Comparison of ENCODE assay signal across 17 cellular contexts in the genomic region with DNA sequence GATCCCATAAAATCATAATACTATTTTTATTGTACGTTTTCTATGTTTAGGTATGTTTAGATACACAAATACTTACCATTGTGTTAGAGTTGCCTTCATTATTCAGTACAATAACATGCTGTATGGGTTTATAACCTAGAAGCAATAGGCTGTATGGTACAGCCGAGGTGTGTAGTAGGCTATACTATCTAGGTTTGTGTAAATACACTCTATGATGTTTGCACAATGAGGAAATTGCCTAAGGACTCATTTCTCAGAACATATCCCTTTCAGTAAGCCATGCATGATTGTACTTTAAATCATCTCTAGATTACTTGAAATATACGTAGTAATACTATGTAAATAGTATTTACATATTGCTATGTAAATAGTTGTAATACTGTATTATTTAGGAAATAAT.
DNase-seq lines count a peak whose midpoint lies in the region; ATAC-seq and TF ChIP-seq lines count a peak whose summit lies in the region.
"Had no signal": no experiment of that assay in that cellular context is flagged by ENCODE, and none has a peak within 500 bp of the region (broad histone marks: within the 10 kb centered on the region; RNA-seq: fewer than 3 reads in every experiment).

No MANE protein-coding gene starts in this region.

- H3K27ac ChIP-seq in KMS-11 (peak overlapping the region; percentile 39; the same call in 1 of the 2 replicates), PC-9 (peak overlapping the region; percentile 70), brain microvascular endothelial cell (no peak overlapping the region), smooth muscle cell (ENCODE audit: low read depth) (no peak overlapping the region)
- H3K27ac ChIP-seq: GM23248, HL-60, SJSA1 had no signal

- TF ChIP-seq CTCF in KMS-11 (conservative IDR thresholded peaks at IDR 0.05; ENCODE audit: low read depth, low read length) (no peak), PC-9 (conservative IDR thresholded peaks at IDR 0.05) (no peak), mucosa of descending colon (IDR thresholded peaks at IDR 0.05) (no peak), brain microvascular endothelial cell (IDR thresholded peaks at IDR 0.05; ENCODE audit: low read depth, low read length, missing control alignments) (no peak), smooth muscle cell (IDR thresholded peaks at IDR 0.05; ENCODE audit: borderline replicate concordance, insufficient read depth, poor library complexity, severe bottlenecking) (no peak)

- CTCF ChIA-PET in PC-9 (lab: Charles Lee) = no interaction called here

- H3K4me1 ChIP-seq in KMS-11 (ENCODE audit: low read depth, poor library complexity, severe bottlenecking) (peaks cover 29% of the 10 kb centered on the region), PC-9 (replicated peaks; ENCODE audit: insufficient read depth) (peaks cover 16% of the 10 kb centered on the region), mucosa of descending colon (ENCODE audit: low read depth) (no peaks in the 10 kb centered on the region), smooth muscle cell (ENCODE audit: low read depth) (peaks cover 4% of the 10 kb centered on the region)
- H3K4me1 ChIP-seq: HAP-1, SJSA1 had no signal

- no peaks in the 10 kb centered on the region for H3K27me3 ChIP-seq in KMS-11 (ENCODE audit: insufficient read depth, low read depth)
- H3K27me3 ChIP-seq in PC-9 (ENCODE audit: insufficient read depth, low read depth) = peaks cover 19% of the 10 kb centered on the region; the same call in 1 of the 2 replicates
- H3K27me3 ChIP-seq in brain microvascular endothelial cell (replicated peaks) = no peaks in the 10 kb centered on the region
- peaks cover 14% of the 10 kb centered on the region for H3K27me3 ChIP-seq in smooth muscle cell (ENCODE audit: low read depth)
- H3K27me3 ChIP-seq: SJSA1 had no signal

- H3K9ac ChIP-seq in KMS-11 = no peak overlapping the region
- H3K9ac ChIP-seq in smooth muscle cell (ENCODE audit: low read depth) = no peak overlapping the region
- H3K9ac ChIP-seq: GM23248 had no signal

- H3K4me3 ChIP-seq in KMS-11 (IDR thresholded peaks at IDR 0.05; ENCODE audit: insufficient read depth, low read depth, low read length) (no peak overlapping the region), PC-9 (no peak overlapping the region), mucosa of descending colon (no peak overlapping the region), brain microvascular endothelial cell (ENCODE audit: low read depth, low read length) (no peak overlapping the region), smooth muscle cell (no peak overlapping the region)
- H3K4me3 ChIP-seq: GM23248, HAP-1, MG63, SJSA1 had no signal

- H3F3A ChIP-seq in PC-9 (ENCODE audit: insufficient read depth, low read depth) (no peaks in the 10 kb centered on the region), smooth muscle cell (ENCODE audit: low read depth) (no peaks in the 10 kb centered on the region)

- in situ Hi-C loops in brain microvascular endothelial cell (cut with HindIII; ENCODE audit: low pct_ligation_motif_present, low sequenced_read_pairs) = no loop called here

- no TSS peak for BruUV-seq in PC-9 (replicated peaks; lab: Mats Ljungman, UMichigan)

- peak; percentile 98 for ATAC-seq in mucosa of descending colon
- ATAC-seq: Panc1 had no signal

- WGBS in smooth muscle cell (ENCODE audit: low lambda C conversion rate) = 86% methylated on average over 3 of the region's 3 CpGs

- no peak overlapping the region for H2AFZ ChIP-seq in KMS-11 (ENCODE audit: low read depth)
- H2AFZ ChIP-seq in PC-9 = no peak overlapping the region
- no peak overlapping the region for H2AFZ ChIP-seq in smooth muscle cell (ENCODE audit: low read depth)
- H2AFZ ChIP-seq: GM23248 had no signal

- H3K9me2 ChIP-seq in PC-9 (ENCODE audit: insufficient read depth) = no peaks in the 10 kb centered on the region

- no peaks in the 10 kb centered on the region for H3K36me3 ChIP-seq in KMS-11 (ENCODE audit: insufficient read depth)
- H3K36me3 ChIP-seq in PC-9 (ENCODE audit: low read depth) = no peaks in the 10 kb centered on the region
- H3K36me3 ChIP-seq in mucosa of descending colon (ENCODE audit: low read depth) = no peaks in the 10 kb centered on the region
- H3K36me3 ChIP-seq in brain microvascular endothelial cell (replicated peaks) = no peaks in the 10 kb centered on the region
- no peaks in the 10 kb centered on the region for H3K36me3 ChIP-seq in smooth muscle cell (ENCODE audit: low read depth)
- H3K36me3 ChIP-seq: HAP-1, MG63, SJSA1 had no signal

- peak overlapping the region; percentile 37; the same call in 1 of the 2 replicates for H3K4me2 ChIP-seq in KMS-11
- H3K4me2 ChIP-seq in PC-9 = peak overlapping the region; percentile 53; the same call in 1 of the 2 replicates
- H3K4me2 ChIP-seq in smooth muscle cell = no peak overlapping the region

- POLR2A ChIA-PET in PC-9 (lab: Charles Lee; ENCODE audit: unreplicated experiment) = no interaction called here

- intact Hi-C loops in PC-9 (cut with micrococcal nuclease; ENCODE audit: unreplicated experiment) = no loop called here
- intact Hi-C loops in mucosa of descending colon (cut with DNase I, micrococcal nuclease) = no loop called here

- H4K20me1 ChIP-seq in KMS-11 (ENCODE audit: insufficient read depth) (no peaks in the 10 kb centered on the region), PC-9 (ENCODE audit: insufficient read depth) (no peaks in the 10 kb centered on the region), smooth muscle cell (ENCODE audit: low read depth) (no peaks in the 10 kb centered on the region)

- DNase-seq in NCI-H526 (lab: John Stamatoyannopoulos, UW) (peak; percentile 30 to 41), PC-9 (no peak), mucosa of descending colon (no peak), brain microvascular endothelial cell (no peak), NCI-H524 treated with DMSO at 0.1 percent for 48 hours (lab: John Stamatoyannopoulos, UW) (no peak), smooth muscle cell (lab: John Stamatoyannopoulos, UW; ENCODE audit: unreplicated experiment) (no peak)
- DNase-seq: GF-D8, GM23248, Kasumi-1, MG63, NCI-H1092, NCI-H2227 treated with DMSO at 0.1 percent for 48 hours had no signal

- H3K79me2 ChIP-seq in KMS-11 (ENCODE audit: insufficient read depth, low read depth) = no peaks in the 10 kb centered on the region
- H3K79me2 ChIP-seq in PC-9 (ENCODE audit: low read depth) = no peaks in the 10 kb centered on the region
- no peaks in the 10 kb centered on the region for H3K79me2 ChIP-seq in smooth muscle cell (ENCODE audit: low read depth)

- no peaks in the 10 kb centered on the region for H3K9me3 ChIP-seq in PC-9 (ENCODE audit: insufficient read depth, low read depth)
- H3K9me3 ChIP-seq in mucosa of descending colon = no peaks in the 10 kb centered on the region
- no peaks in the 10 kb centered on the region for H3K9me3 ChIP-seq in smooth muscle cell (replicated peaks; ENCODE audit: low read depth)
- H3K9me3 ChIP-seq: HAP-1, MG63, SJSA1 had no signal

Comparison
In these comparisons a context has a peak if more than half of its experiments do, and no peak if none do; other contexts are left out.
1. H3K27ac ChIP-seq: peak in KMS-11 (single experiment) and PC-9 (single experiment); none in brain microvascular endothelial cell (single experiment) and smooth muscle cell (single experiment).
2. DNase-seq: peak in NCI-H526 (2 of 2); none in PC-9 (0 of 2), mucosa of descending colon (0 of 3), brain microvascular endothelial cell (single experiment), NCI-H524 treated with DMSO at 0.1 percent for 48 hours (single experiment) and smooth muscle cell (single experiment).